1 cellular context compared by ENCODE assay signal in the genomic region with DNA sequence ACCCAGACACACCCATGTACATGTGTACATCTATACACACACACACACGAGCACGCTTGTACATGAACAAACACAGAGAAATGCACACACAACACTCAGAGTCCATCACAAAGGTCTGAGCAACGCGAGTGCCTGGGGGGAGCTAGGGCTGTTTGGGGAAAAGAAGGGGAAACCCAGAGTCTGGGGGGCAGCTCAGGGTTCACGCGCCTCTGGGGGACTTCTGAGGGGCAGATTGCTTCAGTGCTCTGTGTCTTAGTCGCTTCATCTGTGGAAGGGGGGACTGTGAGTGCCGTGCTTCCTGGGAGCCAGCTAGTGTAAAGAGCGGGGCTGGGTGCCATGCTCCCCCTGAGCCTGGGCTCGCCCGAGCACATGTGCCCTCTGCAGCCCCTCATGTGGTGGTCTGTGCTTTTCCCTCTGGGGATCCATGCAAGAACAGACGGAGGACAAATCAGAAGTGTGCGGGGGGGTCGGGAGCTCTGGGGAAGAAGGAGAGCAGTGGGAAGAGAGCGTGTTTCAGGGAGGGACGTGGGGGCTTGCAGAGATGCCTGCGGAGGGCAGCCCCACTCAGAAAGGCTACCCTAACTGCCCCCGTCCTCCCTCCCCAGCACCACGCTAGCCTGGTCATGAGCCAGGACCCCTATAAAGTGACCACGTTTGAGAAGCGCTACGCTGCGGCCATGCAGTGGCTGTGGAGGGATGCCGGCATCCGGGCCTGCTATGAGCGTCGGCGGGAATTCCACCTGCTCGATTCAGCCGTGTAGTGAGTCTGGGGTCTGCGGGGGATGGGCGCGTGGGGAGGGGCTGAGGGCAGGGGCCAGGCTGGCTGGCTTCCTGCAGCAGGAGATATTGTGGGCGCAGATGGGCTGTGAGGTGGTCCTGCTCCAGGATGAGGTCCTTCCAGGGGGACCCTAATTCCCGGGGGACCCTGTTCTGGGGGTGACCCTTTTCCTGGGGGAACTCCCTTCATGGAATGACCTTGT.
A peak's percentile ranks its signal among the peaks of the same experiment; 100 is the strongest.
TF ChIP-seq lines count a peak whose summit lies in the region.

No MANE protein-coding gene starts in this region.

TF ChIP-seq in HepG2, 621 proteins besides CTCF, POLR2A, EP300 and RAD21:
- TF ChIP-seq HIVEP1 (CRISPR knock-in tag; IDR thresholded peaks at IDR 0.05) (no peak), FOSL2 (CRISPR knock-in tag; IDR thresholded peaks at IDR 0.05) (no peak), MNT (IDR thresholded peaks at IDR 0.05) (peak; percentile 64), POGZ (CRISPR knock-in tag; IDR thresholded peaks at IDR 0.05) (no peak), ZNF451 (CRISPR knock-in tag; IDR thresholded peaks at IDR 0.05) (no peak)
